22 cellular contexts compared by ENCODE assay signal in the genomic region with DNA sequence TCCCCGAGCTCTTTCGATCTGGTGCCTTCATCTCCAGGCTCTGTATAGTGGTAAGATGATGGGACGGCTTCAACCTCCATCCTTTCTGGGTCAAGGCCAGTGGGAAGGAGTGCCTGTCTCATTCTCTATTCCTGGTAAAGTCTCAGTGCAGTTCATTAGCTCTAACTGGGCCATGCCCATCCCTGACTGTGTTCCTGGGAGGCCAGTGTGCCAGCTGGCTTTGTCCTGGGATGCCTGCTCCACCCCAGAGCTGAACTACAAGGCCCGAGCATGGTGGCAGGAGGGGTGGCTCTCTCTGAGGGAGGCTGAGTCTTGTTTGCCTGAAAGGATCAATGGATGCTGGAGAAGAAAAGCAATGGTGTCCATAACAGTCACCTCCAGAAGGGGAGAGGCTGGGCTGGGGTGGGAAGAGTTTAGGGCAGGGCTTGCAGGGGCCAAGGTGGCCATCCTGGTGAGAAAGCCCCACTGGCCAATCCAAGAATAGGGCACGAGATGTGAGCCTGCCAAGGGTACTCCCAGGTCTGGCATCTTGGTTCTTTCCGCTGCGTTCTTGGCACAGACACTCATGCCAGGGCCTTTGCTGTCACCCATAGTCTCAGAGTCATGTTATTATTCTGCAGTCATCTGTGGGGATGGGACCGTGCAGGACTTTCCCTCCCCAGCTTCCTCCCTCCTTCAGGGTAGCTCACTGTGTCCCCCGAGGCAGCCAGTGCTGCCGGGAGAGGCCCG.
"Had no signal": no experiment of that assay in that cellular context is flagged by ENCODE, and none has a peak within 500 bp of the region (broad histone marks: within the 10 kb centered on the region; RNA-seq: fewer than 3 reads in every experiment).

No MANE protein-coding gene starts in this region.

- H3K9me3 Mint-ChIP-seq: activated naive CD8-positive, alpha-beta T cell treated with anti-CD3 and anti-CD28 coated beads, Interleukin-2, amount 10 ng/mL, durations not matched to agents 7 days and 5 days had no signal

- ATAC-seq: activated CD8-positive, alpha-beta T cell treated with anti-CD3 and anti-CD28 coated beads, Interleukin-2, amount 10 ng/mL, durations not matched to agents 7 days and 5 days; K562; T-helper 17 cell; WTC11 had no signal

- H3K36me3 Mint-ChIP-seq: WTC11 had no signal

- H3K4me3 Mint-ChIP-seq: activated CD8-positive, alpha-beta T cell treated with anti-CD3 and anti-CD28 coated beads, Interleukin-2, amount 10 ng/mL, durations not matched to agents 7 days and 5 days; activated naive CD8-positive, alpha-beta T cell treated with anti-CD3 and anti-CD28 coated beads, Interleukin-2, amount 10 ng/mL, durations not matched to agents 7 days and 5 days; T-helper 17 cell; WTC11 had no signal

- H3K27me3 Mint-ChIP-seq: activated naive CD8-positive, alpha-beta T cell treated with anti-CD3 and anti-CD28 coated beads, Interleukin-2, amount 10 ng/mL, durations not matched to agents 7 days and 5 days; T-helper 17 cell had no signal

- H3K27ac Mint-ChIP-seq: activated CD8-positive, alpha-beta T cell treated with anti-CD3 and anti-CD28 coated beads, Interleukin-2, amount 10 ng/mL, durations not matched to agents 7 days and 5 days; activated naive CD8-positive, alpha-beta T cell treated with anti-CD3 and anti-CD28 coated beads, Interleukin-2, amount 10 ng/mL, durations not matched to agents 7 days and 5 days; T-helper 17 cell; WTC11 had no signal

- DNase-seq: activated CD4-positive, alpha-beta T cell treated with anti-CD3 and anti-CD28 coated beads for 48 hours; activated CD4-positive, alpha-beta T cell treated with anti-CD3 and anti-CD28 coated beads, Interleukin-2, amount 50 U/mL, for 4 hours; activated CD4-positive, CD25-positive, alpha-beta regulatory T cell treated with anti-CD3 and anti-CD28 coated beads, Interleukin-2, amount 50 U/mL, for 72 hours; activated CD8-positive, alpha-beta memory T cell treated with anti-CD3 and anti-CD28 coated beads, Interleukin-2, amount 50 U/mL, for 48 hours; activated CD8-positive, alpha-beta T cell treated with anti-CD3 and anti-CD28 coated beads, Interleukin-2, amount 10 ng/mL, durations not matched to agents 7 days and 5 days; activated naive CD4-positive, alpha-beta T cell treated with anti-CD3 and anti-CD28 coated beads, Interleukin-2, amount 50 U/mL, for 16 hours; activated naive CD8-positive, alpha-beta T cell treated with anti-CD3 and anti-CD28 coated beads, Interleukin-2, amount 10 ng/mL, durations not matched to agents 7 days and 5 days; activated T-cell treated with anti-CD3 and anti-CD28 coated beads, Interleukin-2, amount 50 U/mL, for 1 hour; aorta; Kasumi-1; NCI-H1105 treated with DMSO at 0.1 percent for 48 hours; NCI-H1436 treated with DMSO at 0.1 percent for 48 hours; NCI-H187; NCI-H2081; NCI-H446; NCI-H524; SIG-M5; T-helper 17 cell; T-helper 9 cell had no signal

- H3K4me1 ChIP-seq: breast epithelium had no signal

- H3K36me3 ChIP-seq: breast epithelium had no signal

- H3K4me1 Mint-ChIP-seq: activated naive CD8-positive, alpha-beta T cell treated with anti-CD3 and anti-CD28 coated beads, Interleukin-2, amount 10 ng/mL, durations not matched to agents 7 days and 5 days had no signal

- H3K27me3 ChIP-seq: breast epithelium had no signal

- H3K4me3 ChIP-seq: breast epithelium, K562 had no signal

- H3K27ac ChIP-seq: breast epithelium had no signal
